9 cellular contexts compared by ENCODE assay signal in genomic region chr15:101017041-101017754, GRCh38.
DNase-seq lines count a peak whose midpoint lies in the region; ATAC-seq, FAIRE-seq and TF ChIP-seq lines count a peak whose summit lies in the region.
"Had no signal": no experiment of that assay in that cellular context is flagged by ENCODE, and none has a peak within 500 bp of the region (broad histone marks: within the 10 kb centered on the region; RNA-seq: fewer than 3 reads in every experiment).

No MANE protein-coding gene starts in this region.

- TF ChIP-seq EP300 in SK-N-SH (IDR thresholded peaks at IDR 0.05; ENCODE audit: borderline replicate concordance in 1 of 2, low read depth in 1 of 2, low read length in 1 of 2): no peak

- no peaks in the 10 kb centered on the region for H3K79me2 ChIP-seq in SK-N-SH (ENCODE audit: insufficient read depth)

- H3K9me3 ChIP-seq in SK-N-SH (no peaks in the 10 kb centered on the region), kidney (ENCODE audit: control insufficient read depth in 1 of 2, low read length in 2 of 2) (no peaks in the 10 kb centered on the region)

- no peaks in the 10 kb centered on the region for H3K9me2 ChIP-seq in SK-N-SH

- 84% methylated on average over 16 of the region's 18 CpGs for WGBS in SK-N-SH (ENCODE audit: low lambda C conversion rate)

- in situ Hi-C loops in ACHN (cut with HindIII; ENCODE audit: low pct_ligation_motif_present, low pct_unique_long_range_greater_than_20kb, low sequenced_read_pairs): no loop called here

- H2AFZ ChIP-seq in SK-N-SH (ENCODE audit: low read depth): no peak overlapping the region

- H4K20me1 ChIP-seq in SK-N-SH (ENCODE audit: insufficient read depth): no peaks in the 10 kb centered on the region

- no peak for ATAC-seq in HG03520 (IDR thresholded peaks at IDR 0.05; ENCODE audit: unreplicated experiment)
- ATAC-seq in GM19035 (IDR thresholded peaks at IDR 0.05; ENCODE audit: unreplicated experiment): no peak

- no peak overlapping the region for H3K4me2 ChIP-seq in SK-N-SH

- H3K4me3 ChIP-seq in SK-N-SH (ENCODE audit: low read depth in 2 of 2, low read length in 1 of 2) (no peak overlapping the region), kidney (ENCODE audit: low read length in 2 of 2) (no peak overlapping the region)
- H3K4me3 ChIP-seq: skin epidermis had no signal

- H3K27ac ChIP-seq in SK-N-SH (ENCODE audit: low read depth in 2 of 2, low read length in 1 of 2) (no peak overlapping the region), kidney (ENCODE audit: low read depth in 2 of 2, low read length in 2 of 2) (no peak overlapping the region)
- H3K27ac ChIP-seq: skin epidermis had no signal

- H3K36me3 ChIP-seq in SK-N-SH (replicated peaks in 1 of 2; ENCODE audit: control insufficient read depth in 1 of 2, insufficient read depth in 2 of 2, low read length in 1 of 2): peaks cover 5 to 8% of the 10 kb centered on the region in 2 experiments
- no peaks in the 10 kb centered on the region for H3K36me3 ChIP-seq in kidney (ENCODE audit: control insufficient read depth in 1 of 2, insufficient read depth in 2 of 2, low read length in 2 of 2)

- no peaks in the 10 kb centered on the region for H3K27me3 ChIP-seq in SK-N-SH (ENCODE audit: insufficient read depth)

- TF ChIP-seq RAD21 in SK-N-SH (IDR thresholded peaks at IDR 0.05; ENCODE audit: low read length): no peak

- no peaks in the 10 kb centered on the region for H3F3A ChIP-seq in SK-N-SH (replicated peaks; ENCODE audit: insufficient read depth)

- CTCF ChIA-PET in SK-N-SH (lab: Yijun Ruan, JAX): interaction anchor here (0.7 to 2.4 kb wide), 11 partner anchors 9 to 624 kb away, joined by 3 to 87 read pairs (median 4); partner anchors contain the start of gene CHSY1

- DNase-seq in ACHN (peak; percentile 4), SK-N-SH (no peak), kidney (peak; percentile 42), hepatic stellate cell (ENCODE audit: low spot score) (no peak), RPMI8226 (no peak)

- POLR2A ChIA-PET in SK-N-SH (lab: Yijun Ruan, JAX): no interaction called here

- peaks cover 0 to 7% of the 10 kb centered on the region in 2 experiments; a peak in 1 of 4 replicates for H3K4me1 ChIP-seq in SK-N-SH (ENCODE audit: control insufficient read depth in 1 of 2, insufficient read depth in 2 of 2, low read depth in 1 of 2, low read length in 1 of 2)
- no peaks in the 10 kb centered on the region for H3K4me1 ChIP-seq in kidney (ENCODE audit: control insufficient read depth in 1 of 2, insufficient read depth in 1 of 2, low read depth in 1 of 2, low read length in 2 of 2)

- H3K9ac ChIP-seq in SK-N-SH (no peak overlapping the region), kidney (ENCODE audit: low read length in 2 of 2) (no peak overlapping the region)

- TF ChIP-seq CTCF in GM12872 (IDR thresholded peaks at IDR 0.05; ENCODE audit: insufficient read depth, low read depth, low read length) (peak; percentile 13; the same call in 1 of the 3 replicates), SK-N-SH (IDR thresholded peaks at IDR 0.05) (peak; percentile 41), kidney (IDR thresholded peaks at IDR 0.05; ENCODE audit: borderline replicate concordance, extremely low read depth, insufficient read depth) (no peak)

- intact Hi-C loops in kidney (cut with DNase I): no loop called here

- FAIRE-seq in kidney (lab: Jason Lieb, UNC): no peak

TF ChIP-seq in SK-N-SH, 30 proteins besides CTCF, POLR2A, EP300 and RAD21:
- no peak for TF ChIP-seq POLR2AphosphoS5 (IDR thresholded peaks at IDR 0.05; ENCODE audit: low read depth, low read length)
- no peak for TF ChIP-seq SMC3 (IDR thresholded peaks at IDR 0.05; ENCODE audit: low read depth, low read length)
- no peak for TF ChIP-seq REST (IDR thresholded peaks at IDR 0.05; ENCODE audit: low read depth, low read length)
- TF ChIP-seq ZBTB33 (IDR thresholded peaks at IDR 0.05; ENCODE audit: borderline replicate concordance, low read depth): no peak
- no peak for TF ChIP-seq EZH2phosphoT487 (IDR thresholded peaks at IDR 0.05; ENCODE audit: borderline replicate concordance, low read depth)
- no peak for TF ChIP-seq MEF2A (IDR thresholded peaks at IDR 0.05; ENCODE audit: borderline replicate concordance, low read depth)
- TF ChIP-seq FOXJ3 (CRISPR knock-in tag; IDR thresholded peaks at IDR 0.05): no peak
- TF ChIP-seq PBX3 (IDR thresholded peaks at IDR 0.05): no peak
- no peak for TF ChIP-seq MAX (IDR thresholded peaks at IDR 0.05; ENCODE audit: low read depth)
TF ChIP-seq in SK-N-SH: peak in this region for 0.

Comparison
In these comparisons a context has a peak if more than half of its experiments do, and no peak if none do; other contexts are left out.
1. DNase-seq: peak in ACHN (single experiment) and kidney (single experiment); none in SK-N-SH (single experiment), hepatic stellate cell (single experiment) and RPMI8226 (single experiment).